In genomic region chr2:65974067-65974723, GRCh38 we compare ENCODE assay signal across 15 cellular contexts.
DNase-seq lines count a peak whose midpoint lies in the region; ATAC-seq and TF ChIP-seq lines count a peak whose summit lies in the region.
"Had no signal": no experiment of that assay in that cellular context is flagged by ENCODE, and none has a peak within 500 bp of the region (broad histone marks: within the 10 kb centered on the region; RNA-seq: fewer than 3 reads in every experiment).

No MANE protein-coding gene starts in this region.

- DNase-seq in DMS53 (lab: John Stamatoyannopoulos, UW) (peak; percentile 21), DMS53 treated with DMSO at 0.1 percent for 48 hours (lab: John Stamatoyannopoulos, UW; ENCODE audit: unreplicated experiment) (no peak), RKO (ENCODE audit: low spot score) (peak; percentile 39), progenitor cell of endocrine pancreas (ENCODE audit: low spot score, unreplicated experiment) (no peak), dorsolateral prefrontal cortex (no peak)
- DNase-seq in stimulated activated naive CD4-positive, alpha-beta T cell treated with Interleukin-2 at 50 U/mL for 16 hours (lab: John Stamatoyannopoulos, UW): no peak
- no peak for DNase-seq in stimulated activated CD4-positive, alpha-beta T cell treated with anti-CD3 and anti-CD28 coated beads, Interleukin-4, amount 100 ng/mL, for 4 hours
- DNase-seq: activated CD4-positive, alpha-beta T cell treated with anti-CD3 and anti-CD28 coated beads, Interleukin-2, amount 10 ng/mL, durations not matched to agents 7 days and 5 days; COR-L47; effector CD4-positive, alpha-beta T cell; NCI-H1105; PC-9 had no signal

- H3K27me3 ChIP-seq in dorsolateral prefrontal cortex: peaks cover 0 to 8% (median 0%) of the 10 kb centered on the region in 45 donors
- H3K27me3 ChIP-seq: gastroesophageal sphincter had no signal

- peak; percentile 22 for TF ChIP-seq CTCF in progenitor cell of endocrine pancreas (IDR thresholded peaks at IDR 0.05; ENCODE audit: unreplicated experiment)
- peak in 1 of 56 donors; percentile 12 for TF ChIP-seq CTCF in dorsolateral prefrontal cortex (IDR thresholded peaks at IDR 0.05 in 54 of 56, conservative IDR thresholded peaks at IDR 0.05 in 2 of 56; ENCODE audit: low read depth in 1 of 56, partially characterized antibody in 56 of 56)

- peak; percentile 55 for ATAC-seq in HG02759 (IDR thresholded peaks at IDR 0.05; ENCODE audit: unreplicated experiment)
- ATAC-seq: gastroesophageal sphincter had no signal

- H3K27ac ChIP-seq in dorsolateral prefrontal cortex: no peak overlapping the region
- H3K27ac ChIP-seq: 22Rv1, gastroesophageal sphincter, PC-9 had no signal

- intact Hi-C loops in dorsolateral prefrontal cortex (cut with DNase I): no loop called here

- H3K4me1 Mint-ChIP-seq in progenitor cell of endocrine pancreas (ENCODE audit: low read depth): peaks cover 13% of the 10 kb centered on the region
- H3K4me1 Mint-ChIP-seq: activated CD4-positive, alpha-beta T cell treated with anti-CD3 and anti-CD28 coated beads, Interleukin-2, amount 10 ng/mL, durations not matched to agents 7 days and 5 days had no signal

- no peak overlapping the region for H3K4me3 Mint-ChIP-seq in progenitor cell of endocrine pancreas (ENCODE audit: low read depth)
- H3K4me3 Mint-ChIP-seq: activated CD4-positive, alpha-beta T cell treated with anti-CD3 and anti-CD28 coated beads, Interleukin-2, amount 10 ng/mL, durations not matched to agents 7 days and 5 days had no signal

- H3K9me3 Mint-ChIP-seq in progenitor cell of endocrine pancreas (ENCODE audit: low read depth): peaks cover 4% of the 10 kb centered on the region
- H3K9me3 Mint-ChIP-seq: activated CD4-positive, alpha-beta T cell treated with anti-CD3 and anti-CD28 coated beads, Interleukin-2, amount 10 ng/mL, durations not matched to agents 7 days and 5 days had no signal

- H3K27ac Mint-ChIP-seq in progenitor cell of endocrine pancreas: no peak overlapping the region
- H3K27ac Mint-ChIP-seq: activated CD4-positive, alpha-beta T cell treated with anti-CD3 and anti-CD28 coated beads, Interleukin-2, amount 10 ng/mL, durations not matched to agents 7 days and 5 days had no signal

- no peaks in the 10 kb centered on the region for H3K27me3 Mint-ChIP-seq in progenitor cell of endocrine pancreas
- H3K27me3 Mint-ChIP-seq: activated CD4-positive, alpha-beta T cell treated with anti-CD3 and anti-CD28 coated beads, Interleukin-2, amount 10 ng/mL, durations not matched to agents 7 days and 5 days had no signal

- no peak overlapping the region for H3K4me3 ChIP-seq in dorsolateral prefrontal cortex
- H3K4me3 ChIP-seq: gastroesophageal sphincter, PC-9 had no signal

- H3K36me3 Mint-ChIP-seq in progenitor cell of endocrine pancreas (ENCODE audit: insufficient read depth): peaks cover under 1% of the 10 kb centered on the region

Comparison
In these comparisons a context has a peak if more than half of its experiments do, and no peak if none do; other contexts are left out.
1. DNase-seq: peak in DMS53 (single experiment) and RKO (single experiment); none in DMS53 treated with DMSO at 0.1 percent for 48 hours (single experiment), progenitor cell of endocrine pancreas (single experiment), stimulated activated naive CD4-positive, alpha-beta T cell treated with Interleukin-2 at 50 U/mL for 16 hours (single experiment), stimulated activated CD4-positive, alpha-beta T cell treated with anti-CD3 and anti-CD28 coated beads, Interleukin-4, amount 100 ng/mL, for 4 hours (0 of 2) and dorsolateral prefrontal cortex (0 of 10).